ENCODE assay signal across 8 cellular contexts in the genomic region with DNA sequence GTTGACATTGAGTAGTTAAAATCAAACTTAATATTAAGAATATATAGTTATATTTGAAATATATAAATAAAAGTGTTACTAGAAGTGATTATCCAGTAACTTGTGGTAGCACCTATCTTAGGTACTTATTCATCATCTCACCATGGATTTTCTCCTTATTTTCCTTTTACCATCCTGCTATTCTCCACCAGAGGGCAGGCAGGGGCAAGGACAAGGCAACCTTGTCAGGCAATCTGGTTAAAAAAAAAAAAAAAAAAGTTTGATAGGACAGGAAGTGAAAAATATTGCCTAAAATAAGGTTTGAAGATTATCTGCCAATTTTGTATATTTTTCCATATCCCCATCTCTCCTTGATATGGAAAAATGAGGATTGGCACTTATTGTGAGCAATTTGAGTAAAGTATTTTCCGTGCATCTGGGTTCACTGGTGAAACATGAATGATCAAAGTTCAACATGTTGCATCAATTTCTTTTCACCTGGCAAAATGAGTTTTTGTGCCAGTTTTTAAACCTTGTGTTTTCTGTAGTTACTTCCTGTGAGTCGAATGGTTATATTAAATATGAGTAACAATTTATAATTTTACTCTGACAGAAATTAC.
A peak's percentile ranks its signal among the peaks of the same experiment; 100 is the strongest.
DNase-seq lines count a peak whose midpoint lies in the region; ATAC-seq and TF ChIP-seq lines count a peak whose summit lies in the region.

No MANE protein-coding gene starts in this region.

- H3K4me1 Mint-ChIP-seq in T-helper 2 cell treated with Interferon-gamma antibody and Interleukin-4, amounts not matched to agents 5 μg/mL and 100 μg/mL, for 36 hours (ENCODE audit: low read depth) = no peaks in the 10 kb centered on the region

- H3K9ac ChIP-seq in SU-DHL-6 (ENCODE audit: low read length) = no peak overlapping the region

- DNase-seq in DMS53 (lab: John Stamatoyannopoulos, UW) = peak; percentile 81
- DNase-seq in M059J (ENCODE audit: low read depth) = peak; percentile 57
- peak; percentile 61 for DNase-seq in glomerular visceral epithelial cell (ENCODE audit: extremely low spot score)
- peak; percentile 72 for DNase-seq in sigmoid colon
- no peak for DNase-seq in stimulated activated CD4-positive, alpha-beta T cell treated with anti-CD3 and anti-CD28 coated beads, Interleukin-2, amount 100 ng/mL, for 48 hours
- no peak for DNase-seq in T-helper 2 cell treated with Interferon-gamma antibody and Interleukin-4, amounts not matched to agents 5 μg/mL and 100 μg/mL, for 36 hours (ENCODE audit: low spot score)

- no peaks in the 10 kb centered on the region for H3K27me3 Mint-ChIP-seq in T-helper 2 cell treated with Interferon-gamma antibody and Interleukin-4, amounts not matched to agents 5 μg/mL and 100 μg/mL, for 36 hours (ENCODE audit: low read depth)

- no peak overlapping the region for H3K4me2 ChIP-seq in SU-DHL-6 (ENCODE audit: low read depth, low read length, poor library complexity, severe bottlenecking)

- no peaks in the 10 kb centered on the region for H3K79me2 ChIP-seq in SU-DHL-6 (ENCODE audit: insufficient read depth, low read length)

- no peaks in the 10 kb centered on the region for H3K9me2 ChIP-seq in SU-DHL-6 (replicated peaks; ENCODE audit: insufficient read depth, low read length)

- peak; percentile 68 for ATAC-seq in GM21529 (IDR thresholded peaks at IDR 0.05; ENCODE audit: unreplicated experiment)

- TF ChIP-seq CTCF in SU-DHL-6 (IDR thresholded peaks at IDR 0.05; ENCODE audit: insufficient read depth, low read length, poor library complexity, severe bottlenecking) (peak; percentile 61), sigmoid colon (IDR thresholded peaks at IDR 0.05) (peak; percentile 34 to 73 (median 60))

- peaks cover 9% of the 10 kb centered on the region for H4K20me1 ChIP-seq in SU-DHL-6 (ENCODE audit: low read depth, low read length)

- intact Hi-C loops in sigmoid colon (cut with DNase I) = loop anchor here (5.0 to 10.0 kb wide), 3 partner anchors 420 to 767 kb away; no protein-coding TSS in a partner anchor

- TF ChIP-seq POLR2A in sigmoid colon (IDR thresholded peaks at IDR 0.05) = no peak

- H2AFZ ChIP-seq in SU-DHL-6 (ENCODE audit: low read depth, low read length, severe bottlenecking) = no peak overlapping the region

- H3K27ac Mint-ChIP-seq in T-helper 2 cell treated with Interferon-gamma antibody and Interleukin-4, amounts not matched to agents 5 μg/mL and 100 μg/mL, for 36 hours = no peak overlapping the region

- H3K9me3 ChIP-seq in SU-DHL-6 (ENCODE audit: insufficient read depth, low read length) (no peaks in the 10 kb centered on the region), sigmoid colon (no peaks in the 10 kb centered on the region)

- H3K36me3 ChIP-seq in SU-DHL-6 (ENCODE audit: low read length) (no peaks in the 10 kb centered on the region), sigmoid colon (no peaks in the 10 kb centered on the region)

- H3F3A ChIP-seq in SU-DHL-6 (ENCODE audit: insufficient read depth) = no peaks in the 10 kb centered on the region

- H3K4me1 ChIP-seq in sigmoid colon = no peaks in the 10 kb centered on the region

- no peaks in the 10 kb centered on the region for H3K36me3 Mint-ChIP-seq in T-helper 2 cell treated with Interferon-gamma antibody and Interleukin-4, amounts not matched to agents 5 μg/mL and 100 μg/mL, for 36 hours (ENCODE audit: low read depth)

- H3K4me3 Mint-ChIP-seq in T-helper 2 cell treated with Interferon-gamma antibody and Interleukin-4, amounts not matched to agents 5 μg/mL and 100 μg/mL, for 36 hours = no peak overlapping the region

- no peak for TF ChIP-seq EP300 in sigmoid colon (IDR thresholded peaks at IDR 0.05)

- no peaks in the 10 kb centered on the region for H3K9me3 Mint-ChIP-seq in T-helper 2 cell treated with Interferon-gamma antibody and Interleukin-4, amounts not matched to agents 5 μg/mL and 100 μg/mL, for 36 hours

- H3K27me3 ChIP-seq in SU-DHL-6 (ENCODE audit: low read length) (no peaks in the 10 kb centered on the region), sigmoid colon (no peaks in the 10 kb centered on the region)

- 28 to 60% methylated on average over 2 of the region's 2 CpGs for WGBS in sigmoid colon, 2 donors

- no peak overlapping the region for H3K27ac ChIP-seq in SU-DHL-6 (ENCODE audit: low read depth, low read length)
- H3K27ac ChIP-seq in sigmoid colon = no peak overlapping the region

- H3K4me3 ChIP-seq in SU-DHL-6 (ENCODE audit: insufficient read depth, low read length, poor library complexity, severe bottlenecking) (no peak overlapping the region), sigmoid colon (no peak overlapping the region)

Comparison
In these comparisons a context has a peak if more than half of its experiments do, and no peak if none do; other contexts are left out.
1. DNase-seq: peak in DMS53 (single experiment), M059J (single experiment), glomerular visceral epithelial cell (single experiment) and sigmoid colon (single experiment); none in stimulated activated CD4-positive, alpha-beta T cell treated with anti-CD3 and anti-CD28 coated beads, Interleukin-2, amount 100 ng/mL, for 48 hours (0 of 2) and T-helper 2 cell treated with Interferon-gamma antibody and Interleukin-4, amounts not matched to agents 5 μg/mL and 100 μg/mL, for 36 hours (single experiment).